In the genomic region with DNA sequence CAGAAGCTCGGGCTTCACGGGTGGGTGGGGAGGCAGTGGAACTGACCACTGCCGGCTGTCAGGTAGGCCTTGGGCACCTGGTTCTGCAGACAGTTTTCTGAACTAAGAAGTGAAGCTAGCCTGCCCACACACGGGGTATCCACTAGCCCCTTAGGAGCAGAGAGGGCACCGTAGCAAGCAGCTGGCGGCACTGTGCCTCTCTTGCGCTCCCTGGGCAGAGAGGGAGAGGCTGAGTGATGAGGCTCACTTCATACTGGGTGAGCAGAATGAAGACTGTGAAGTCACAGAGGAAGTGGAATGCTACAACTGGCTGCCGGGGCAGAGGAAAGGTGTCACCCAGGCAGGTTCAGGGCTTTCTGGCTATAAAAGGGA, we compare ENCODE assay signal across 8 cellular contexts. TPM values are rescaled to one million over a fixed set of nuclear protein-coding genes. Genes with fewer than 3 reads are reported as not detected.
A peak's percentile ranks its signal among the peaks of the same experiment; 100 is the strongest.
DNase-seq lines count a peak whose midpoint lies in the region; ATAC-seq, FAIRE-seq and TF ChIP-seq lines count a peak whose summit lies in the region.

No MANE protein-coding gene starts in this region.

- no peaks in the 10 kb centered on the region for H3K36me3 ChIP-seq in ectodermal cell (ENCODE audit: control insufficient read depth, insufficient read depth, low read length)
- H3K36me3 ChIP-seq in rectal smooth muscle tissue (ENCODE audit: control insufficient read depth, insufficient read depth, low read length), result no peaks in the 10 kb centered on the region

- peak overlapping the region; percentile 32 for H3K4me3 ChIP-seq in ectodermal cell (ENCODE audit: insufficient read depth, low read depth, low read length)
- H3K4me3 ChIP-seq in rectal smooth muscle tissue (ENCODE audit: low read length), result peak overlapping the region; percentile 63

- WGBS in ectodermal cell, 2 experiments, result 62 to 64% methylated on average over 8 of the region's 8 CpGs

- no peak for FAIRE-seq in RCC 7860 (lab: Jason Lieb, UNC)

- ATAC-seq in GM18519 (IDR thresholded peaks at IDR 0.05; ENCODE audit: low FRiP score, unreplicated experiment), result no peak
- ATAC-seq in GM18873 (IDR thresholded peaks at IDR 0.05; ENCODE audit: low FRiP score, unreplicated experiment), result no peak

- peak; percentile 29 for TF ChIP-seq POLR2A in GM19099 (IDR thresholded peaks at IDR 0.05; ENCODE audit: extremely low read depth, insufficient read length, low read depth)

- DNase-seq in T-helper 22 cell (ENCODE audit: low read depth), result peak; percentile 46
- no peak for DNase-seq in RCC 7860 (ENCODE audit: low spot score)
- DNase-seq in EL, result no peak

- no peaks in the 10 kb centered on the region for H3K9me3 ChIP-seq in ectodermal cell (ENCODE audit: control insufficient read depth, low read length)

- peaks cover 58% of the 10 kb centered on the region for H3K27me3 ChIP-seq in ectodermal cell (ENCODE audit: control insufficient read depth, insufficient read depth, low read length, poor library complexity, severe bottlenecking)
- peaks cover 18% of the 10 kb centered on the region for H3K27me3 ChIP-seq in rectal smooth muscle tissue (ENCODE audit: control insufficient read depth, insufficient read depth, low read length)

- H3K27ac ChIP-seq in ectodermal cell (ENCODE audit: insufficient read depth, low read depth, low read length, poor library complexity, severe bottlenecking), result no peak overlapping the region
- no peak overlapping the region for H3K27ac ChIP-seq in rectal smooth muscle tissue (ENCODE audit: low read depth, low read length)

- H3K9ac ChIP-seq in rectal smooth muscle tissue (ENCODE audit: low read length), result no peak overlapping the region

- H3K4me1 ChIP-seq in ectodermal cell (ENCODE audit: control insufficient read depth, insufficient read depth, low read length) (peaks cover 3% of the 10 kb centered on the region), rectal smooth muscle tissue (ENCODE audit: control insufficient read depth, insufficient read depth, low read length) (peaks cover 4% of the 10 kb centered on the region)

RNA-seq across cellular contexts. Expression of gene ITPRIPL1, which starts 0.8 kb away (rescaled TPM):
- 6.0 TPM for polyA plus RNA-seq in ectodermal cell (2013, experiment 1 of 4)
- 6.3 TPM for polyA plus RNA-seq in ectodermal cell (2013, experiment 2 of 4)
- polyA plus RNA-seq in ectodermal cell (2013, experiment 3 of 4), result 4.5 TPM
- 4.7 TPM for polyA plus RNA-seq in ectodermal cell (2013, experiment 4 of 4)

RNA-seq across cellular contexts. Expression of gene NCAPH, which starts 9.7 kb away (rescaled TPM):
- 61.2 TPM for polyA plus RNA-seq in ectodermal cell (2013, experiment 1 of 4)
- 62.6 TPM for polyA plus RNA-seq in ectodermal cell (2013, experiment 2 of 4)
- polyA plus RNA-seq in ectodermal cell (2013, experiment 3 of 4), result 57.8 TPM
- 50.4 TPM for polyA plus RNA-seq in ectodermal cell (2013, experiment 4 of 4)

RNA-seq across cellular contexts. Expression of gene SNRNP200, which starts 20.5 kb away (rescaled TPM):
- polyA plus RNA-seq in ectodermal cell (2013, experiment 1 of 4), result 236 TPM
- 257 TPM for polyA plus RNA-seq in ectodermal cell (2013, experiment 2 of 4)
- 191 TPM for polyA plus RNA-seq in ectodermal cell (2013, experiment 3 of 4)
- 200 TPM for polyA plus RNA-seq in ectodermal cell (2013, experiment 4 of 4)

RNA-seq across cellular contexts. Expression of gene CIAO1, which starts 59.8 kb away (rescaled TPM):
- polyA plus RNA-seq in ectodermal cell (2013, experiment 1 of 4), result 74.0 TPM
- polyA plus RNA-seq in ectodermal cell (2013, experiment 2 of 4), result 69.8 TPM
- polyA plus RNA-seq in ectodermal cell (2013, experiment 3 of 4), result 61.0 TPM
- 65.4 TPM for polyA plus RNA-seq in ectodermal cell (2013, experiment 4 of 4)
